Comparison of ENCODE assay signal across 9 cellular contexts in the genomic region with DNA sequence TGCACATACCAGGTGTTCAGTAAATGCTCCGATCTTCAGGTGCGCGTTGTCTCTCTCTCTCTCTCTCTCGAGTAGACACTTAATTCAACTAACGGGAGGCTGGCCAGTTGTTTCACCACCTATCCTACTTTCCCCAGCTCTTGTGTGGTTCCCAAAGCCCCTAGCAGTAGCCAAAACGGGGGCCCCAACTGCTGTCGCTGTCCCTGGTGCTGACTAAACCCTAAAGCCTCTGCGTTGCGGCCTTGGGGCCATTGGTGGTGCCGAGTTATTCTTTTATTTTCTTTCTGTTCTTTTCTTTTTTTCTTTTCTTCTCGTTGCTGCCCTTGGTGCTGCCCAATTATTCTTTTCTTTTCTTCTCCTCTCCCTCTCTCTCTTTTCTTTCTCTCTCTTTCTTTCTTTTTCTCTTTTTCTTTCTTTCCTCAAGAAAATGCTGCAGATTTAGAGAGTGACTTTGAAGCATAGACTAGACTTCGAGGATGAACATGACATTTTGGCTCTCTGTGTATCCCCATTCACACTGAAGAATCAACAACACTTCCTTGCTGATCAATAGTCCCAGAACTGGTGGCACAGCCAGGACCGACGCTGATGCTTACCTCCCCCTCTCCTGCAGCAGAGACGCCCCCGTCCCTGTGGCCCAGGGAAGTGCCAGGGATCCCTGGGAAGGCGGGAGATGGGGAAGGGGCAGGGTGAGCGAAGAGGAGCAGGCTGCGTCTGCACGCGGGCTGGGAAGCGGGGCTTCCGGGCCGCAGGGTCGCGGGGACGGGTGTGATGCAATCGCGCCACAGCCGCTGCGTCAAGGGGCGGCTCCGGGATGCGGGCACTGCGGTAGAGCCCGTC. TPM values are rescaled to one million over a fixed set of nuclear protein-coding genes. Genes with fewer than 3 reads are reported as not detected.
DNase-seq lines count a peak whose midpoint lies in the region; ATAC-seq and TF ChIP-seq lines count a peak whose summit lies in the region.
"Had no signal": no experiment of that assay in that cellular context is flagged by ENCODE, and none has a peak within 500 bp of the region (broad histone marks: within the 10 kb centered on the region; RNA-seq: fewer than 3 reads in every experiment).

A gene (plus strand): TSS at position 785 of the 840 bp plus-strand sequence. CDS start 200 bp downstream, outside the sequence.

- CTCF ChIA-PET in RWPE1 (lab: Yijun Ruan, JAX), result no interaction called here

- H3K27me3 ChIP-seq in lung (ENCODE audit: control insufficient read depth, insufficient read depth), result no peaks in the 10 kb centered on the region
- peaks cover 23 to 27% of the 10 kb centered on the region in 2 donors for H3K27me3 ChIP-seq in stomach smooth muscle (ENCODE audit: control insufficient read depth in 1 of 2, insufficient read depth in 2 of 2, low read length in 2 of 2)

- no peak for ATAC-seq in lung (ENCODE audit: insufficient read depth, low FRiP score)

- POLR2A ChIA-PET in RWPE1 (lab: Yijun Ruan, JAX; ENCODE audit: low non-redundant PET), result no interaction called here

- H3K36me3 ChIP-seq in lung (ENCODE audit: control insufficient read depth in 2 of 2, insufficient read depth in 2 of 2, low read length in 2 of 2) (no peaks in the 10 kb centered on the region), stomach smooth muscle (ENCODE audit: control insufficient read depth in 2 of 2, insufficient read depth in 2 of 2, low read length in 2 of 2) (no peaks in the 10 kb centered on the region)

- H3K4me1 ChIP-seq in lung (ENCODE audit: control insufficient read depth in 2 of 2, insufficient read depth in 2 of 2, low read length in 2 of 2), result peaks cover 0 to 8% of the 10 kb centered on the region in 2 donors
- H3K4me1 ChIP-seq in stomach smooth muscle (ENCODE audit: control insufficient read depth, insufficient read depth, low read length), result peaks cover 8% of the 10 kb centered on the region

- TF ChIP-seq CTCF in RWPE1 (conservative IDR thresholded peaks at IDR 0.05; ENCODE audit: low read depth) (no peak), lung (IDR thresholded peaks at IDR 0.05; ENCODE audit: control extremely low read depth, extremely low read depth) (no peak)

- peak within 1 kb of the TSS; percentile 27 for H3K4me3 ChIP-seq in lung
- H3K4me3 ChIP-seq in stomach smooth muscle (ENCODE audit: low read length in 2 of 2), result peak within 1 kb of the TSS; percentile 49 to 67

- peak; percentile 4 for DNase-seq in NCI-H1694 (lab: John Stamatoyannopoulos, UW)
- DNase-seq in NCI-H1694 treated with DMSO at 0.1 percent for 48 hours (lab: John Stamatoyannopoulos, UW), result no peak
- peak; percentile 31 for DNase-seq in RWPE1 (ENCODE audit: low spot score)
- DNase-seq in cerebellar cortex (ENCODE audit: low spot score), result peak; percentile 54
- DNase-seq in lung (ENCODE audit: low spot score), result no peak
- no peak for DNase-seq in glomerular visceral epithelial cell (ENCODE audit: extremely low spot score)
- DNase-seq in SHP77 treated with DMSO at 0.1 percent for 48 hours (lab: John Stamatoyannopoulos, UW), result no peak

- 15 to 17% methylated on average over 30 to 36 of the region's 36 CpGs for WGBS in lung, 2 donors

- no peak within 1 kb of the TSS for H3K9ac ChIP-seq in stomach smooth muscle (ENCODE audit: low read length in 2 of 2)

- H3K9me3 ChIP-seq in lung (ENCODE audit: control insufficient read depth in 2 of 2, insufficient read depth in 1 of 2, low read length in 1 of 2), result peaks cover 0 to 9% of the 10 kb centered on the region in 2 donors
- no peaks in the 10 kb centered on the region for H3K9me3 ChIP-seq in stomach smooth muscle (ENCODE audit: control insufficient read depth in 2 of 2, low read length in 2 of 2)

- H3K27ac ChIP-seq in RWPE1 (no peak within 1 kb of the TSS), lung (ENCODE audit: low read depth in 1 of 2, low read length in 1 of 2) (no peak within 1 kb of the TSS), stomach smooth muscle (ENCODE audit: low read length) (no peak within 1 kb of the TSS)
- H3K27ac ChIP-seq: C4-2B had no signal

RNA-seq across cellular contexts. Expression of the gene that starts here (rescaled TPM):
- total RNA-seq in lung, result 1 to 10 TPM in 1 of 2 donors, under 1 TPM in 1; 0.31 to 1.1 TPM
- polyA plus RNA-seq in lung, result under 1 TPM; 0.18 to 0.23 TPM

Comparison
In these comparisons a context has a peak if more than half of its experiments do, and no peak if none do; other contexts are left out.
1. DNase-seq: peak in NCI-H1694 (single experiment), RWPE1 (single experiment) and cerebellar cortex (single experiment); none in NCI-H1694 treated with DMSO at 0.1 percent for 48 hours (single experiment), lung (single experiment), glomerular visceral epithelial cell (single experiment) and SHP77 treated with DMSO at 0.1 percent for 48 hours (single experiment).